Comparison of ENCODE assay signal across 23 cellular contexts in the genomic region with DNA sequence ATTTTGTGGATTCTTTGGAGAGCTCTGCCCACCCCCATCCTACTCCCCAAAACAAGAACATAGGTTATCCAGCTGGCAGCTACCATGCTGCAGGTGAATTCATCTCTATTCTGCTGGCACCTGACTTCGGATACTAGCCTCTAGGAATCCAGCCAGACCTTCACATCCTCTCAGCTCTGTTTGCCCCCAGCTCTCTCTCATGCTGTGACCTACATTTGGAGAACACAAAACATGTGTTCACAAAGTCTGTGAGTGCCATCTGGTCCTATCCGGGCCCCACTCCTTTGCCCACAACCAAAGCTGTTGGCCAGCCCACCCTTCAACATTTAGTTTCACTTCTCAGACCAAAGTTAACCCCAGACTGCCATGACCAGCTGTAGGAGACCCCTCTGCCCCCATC.
DNase-seq lines count a peak whose midpoint lies in the region; ATAC-seq and TF ChIP-seq lines count a peak whose summit lies in the region.
"Had no signal": no experiment of that assay in that cellular context is flagged by ENCODE, and none has a peak within 500 bp of the region (broad histone marks: within the 10 kb centered on the region; RNA-seq: fewer than 3 reads in every experiment).

No MANE protein-coding gene starts in this region.

- H3K9me3 ChIP-seq in CD8-positive, alpha-beta memory T cell (ENCODE audit: low read length): no peaks in the 10 kb centered on the region
- H3K9me3 ChIP-seq in lower lobe of right lung: no peaks in the 10 kb centered on the region
- H3K9me3 ChIP-seq: HAP-1, MG63 had no signal

- intact Hi-C loops in lower lobe of right lung (cut with DNase I): no loop called here

- H3K9me3 Mint-ChIP-seq in CD8-positive, alpha-beta memory T cell: no peaks in the 10 kb centered on the region
- H3K9me3 Mint-ChIP-seq: activated CD8-positive, alpha-beta T cell treated with anti-CD3 and anti-CD28 coated beads for 36 hours; activated T-cell treated with anti-CD3 and anti-CD28 coated beads, Interleukin-2, amount 50 U/mL, for 24 hours; nephron had no signal

- H3K27me3 Mint-ChIP-seq in CD8-positive, alpha-beta memory T cell: peaks cover 4 to 5% of the 10 kb centered on the region in 2 donors
- H3K27me3 Mint-ChIP-seq: activated CD8-positive, alpha-beta T cell treated with anti-CD3 and anti-CD28 coated beads for 36 hours; activated naive CD8-positive, alpha-beta T cell had no signal

- H3K27ac ChIP-seq in CD8-positive, alpha-beta memory T cell (ENCODE audit: low read depth, low read length): no peak overlapping the region
- no peak overlapping the region for H3K27ac ChIP-seq in lower lobe of right lung
- H3K27ac ChIP-seq: coronary artery had no signal

- no peak overlapping the region for H3K27ac Mint-ChIP-seq in CD8-positive, alpha-beta memory T cell
- H3K27ac Mint-ChIP-seq: activated CD8-positive, alpha-beta T cell treated with anti-CD3 and anti-CD28 coated beads for 36 hours; activated naive CD8-positive, alpha-beta T cell; activated T-cell treated with anti-CD3 and anti-CD28 coated beads, Interleukin-2, amount 50 U/mL, for 24 hours; nephron; T-helper 17 cell had no signal

- H3K4me1 Mint-ChIP-seq in CD8-positive, alpha-beta memory T cell: no peaks in the 10 kb centered on the region
- H3K4me1 Mint-ChIP-seq: T-helper 17 cell had no signal

- no peaks in the 10 kb centered on the region for H3K36me3 ChIP-seq in CD8-positive, alpha-beta memory T cell (ENCODE audit: insufficient read depth, low read length)
- no peaks in the 10 kb centered on the region for H3K36me3 ChIP-seq in lower lobe of right lung
- H3K36me3 ChIP-seq: HAP-1, MG63 had no signal

- no peak overlapping the region for H3K4me3 ChIP-seq in CD8-positive, alpha-beta memory T cell (ENCODE audit: low read length)
- H3K4me3 ChIP-seq in lower lobe of right lung: no peak overlapping the region
- H3K4me3 ChIP-seq: coronary artery, HAP-1, MG63 had no signal

- POLR2A ChIA-PET in CD8-positive, alpha-beta memory T cell (lab: Charles Lee): no interaction called here

- no peak for TF ChIP-seq CTCF in lower lobe of right lung (IDR thresholded peaks at IDR 0.05)

- in situ Hi-C loops in G401 (cut with HindIII; ENCODE audit: low sequenced_read_pairs): no loop called here

- H3K4me3 Mint-ChIP-seq in CD8-positive, alpha-beta memory T cell: no peak overlapping the region
- H3K4me3 Mint-ChIP-seq: activated CD8-positive, alpha-beta T cell treated with anti-CD3 and anti-CD28 coated beads for 36 hours; activated naive CD8-positive, alpha-beta T cell; activated T-cell treated with anti-CD3 and anti-CD28 coated beads, Interleukin-2, amount 50 U/mL, for 24 hours; nephron; T-helper 17 cell had no signal

- H3K36me3 Mint-ChIP-seq in CD8-positive, alpha-beta memory T cell: no peaks in the 10 kb centered on the region
- H3K36me3 Mint-ChIP-seq: activated naive CD8-positive, alpha-beta T cell had no signal

- DNase-seq in G401 (ENCODE audit: low spot score) (peak; percentile 93), cerebellar nuclear complex (lab: John Stamatoyannopoulos, UW) (peak; percentile 40 to 62), lower lobe of right lung (no peak)
- DNase-seq in CD8-positive, alpha-beta memory T cell: no peak
- DNase-seq: activated CD8-positive, alpha-beta T cell treated with anti-CD3 and anti-CD28 coated beads for 36 hours; activated T-cell treated with anti-CD3 and anti-CD28 coated beads, Interleukin-2, amount 50 U/mL, for 24 hours; COR-L47; hypothalamus; kidney; mesendoderm; MG63; NCI-H2029; NCI-H446 treated with DMSO at 0.1 percent for 48 hours; stimulated activated CD4-positive, alpha-beta T cell treated with anti-CD3 and anti-CD28 coated beads, Interleukin-2, amount 100 ng/mL, for 24 hours; T-helper 17 cell had no signal

- ATAC-seq in GM19397 (IDR thresholded peaks at IDR 0.05; ENCODE audit: unreplicated experiment) (peak; percentile 34), HG03354 (IDR thresholded peaks at IDR 0.05; ENCODE audit: poor library complexity, severe bottlenecking, unreplicated experiment) (peak; percentile 50), lower lobe of right lung (no peak), HG03378 (IDR thresholded peaks at IDR 0.05; ENCODE audit: unreplicated experiment) (no peak)
- ATAC-seq: activated CD8-positive, alpha-beta T cell treated with anti-CD3 and anti-CD28 coated beads for 36 hours; Right ventricle myocardium inferior; T-helper 17 cell had no signal

- no peaks in the 10 kb centered on the region for H3K4me1 ChIP-seq in CD8-positive, alpha-beta memory T cell (ENCODE audit: insufficient read depth, low read length)
- peaks cover 6% of the 10 kb centered on the region for H3K4me1 ChIP-seq in lower lobe of right lung
- H3K4me1 ChIP-seq: HAP-1 had no signal

- CTCF ChIA-PET in CD8-positive, alpha-beta memory T cell (lab: Charles Lee): no interaction called here

- H3K27me3 ChIP-seq in CD8-positive, alpha-beta memory T cell (ENCODE audit: insufficient read depth, low read length, poor library complexity, severe bottlenecking): no peaks in the 10 kb centered on the region
- H3K27me3 ChIP-seq in lower lobe of right lung (ENCODE audit: low read depth): no peaks in the 10 kb centered on the region
- H3K27me3 ChIP-seq: MG63 had no signal

Comparison
In these comparisons a context has a peak if more than half of its experiments do, and no peak if none do; other contexts are left out.
1. DNase-seq: peak in G401 (single experiment) and cerebellar nuclear complex (2 of 2); none in CD8-positive, alpha-beta memory T cell (0 of 5) and lower lobe of right lung (single experiment).
2. ATAC-seq: peak in GM19397 (single experiment) and HG03354 (single experiment); none in lower lobe of right lung (0 of 2) and HG03378 (single experiment).